ENCODE assay signal across 8 cellular contexts in genomic region chr17:7393613-7394451, GRCh38. TPM values are rescaled to one million over a fixed set of nuclear protein-coding genes. Genes with fewer than 3 reads are reported as not detected.
DNase-seq lines count a peak whose midpoint lies in the region; ATAC-seq and TF ChIP-seq lines count a peak whose summit lies in the region.

No MANE protein-coding gene starts in this region.

- H3K9me2 ChIP-seq in neural cell (ENCODE audit: insufficient read depth, low read length), result no peaks in the 10 kb centered on the region

- TF ChIP-seq CTCF in LNCaP clone FGC (IDR thresholded peaks at IDR 0.05; ENCODE audit: control insufficient read depth, extremely low read depth, insufficient read depth) (no peak), neural cell (IDR thresholded peaks at IDR 0.05; ENCODE audit: poor library complexity, severe bottlenecking) (peak; percentile 48), upper lobe of left lung (IDR thresholded peaks at IDR 0.05) (no peak)

- H3K27ac ChIP-seq in epithelial cell of prostate (peak overlapping the region; percentile 87), neural cell (ENCODE audit: low read length) (peak overlapping the region; percentile 58), upper lobe of left lung (peak overlapping the region; percentile 85 to 93 (median 92))

- peak; percentile 35 for ATAC-seq in GM21619 (IDR thresholded peaks at IDR 0.05; ENCODE audit: unreplicated experiment)
- ATAC-seq in upper lobe of left lung (ENCODE audit: low FRiP score in 2 of 2), result peak; percentile 12 to 39

- H3K9me3 ChIP-seq in neural cell (ENCODE audit: low read length) (no peaks in the 10 kb centered on the region), upper lobe of left lung (no peaks in the 10 kb centered on the region)

- no peaks in the 10 kb centered on the region for H3F3A ChIP-seq in neural cell (ENCODE audit: insufficient read depth, low read length, poor library complexity, severe bottlenecking)

- peak overlapping the region; percentile 65 for H2AFZ ChIP-seq in neural cell (ENCODE audit: low read depth, low read length)

- peak overlapping the region; percentile 63 for H3K4me3 ChIP-seq in LNCaP clone FGC (ENCODE audit: low read depth, low read length)
- H3K4me3 ChIP-seq in neural cell (ENCODE audit: low read length), result peak overlapping the region; percentile 93
- peak overlapping the region; percentile 67 to 95 (median 89) for H3K4me3 ChIP-seq in upper lobe of left lung

- H3K4me1 ChIP-seq in upper lobe of left lung, result peaks cover 15 to 32% (median 23%) of the 10 kb centered on the region in 4 donors

- no peaks in the 10 kb centered on the region for H3K79me2 ChIP-seq in neural cell (replicated peaks; ENCODE audit: insufficient read depth, low read length)

- peak; percentile 43 for DNase-seq in ELR (ENCODE audit: low read depth)
- no peak for DNase-seq in LNCaP clone FGC (ENCODE audit: low read depth)
- peak; percentile 49 to 51 for DNase-seq in activated CD8-positive, alpha-beta memory T cell treated with anti-CD3 and anti-CD28 coated beads for 1 hour (ENCODE audit: extremely low read depth in 1 of 2, low read depth in 1 of 2)
- no peak for DNase-seq in epithelial cell of prostate (ENCODE audit: low read depth, low spot score)
- peak; percentile 41 to 87 for DNase-seq in upper lobe of left lung
- no peak for DNase-seq in NCI-H1048 (lab: John Stamatoyannopoulos, UW)

- TF ChIP-seq POLR2A in upper lobe of left lung (IDR thresholded peaks at IDR 0.05), result no peak

- peak; percentile 47 for TF ChIP-seq RAD21 in neural cell (conservative IDR thresholded peaks at IDR 0.05)

- H4K20me1 ChIP-seq in neural cell (ENCODE audit: insufficient read depth), result no peaks in the 10 kb centered on the region

- H3K27me3 ChIP-seq in neural cell (ENCODE audit: insufficient read depth, low read depth, low read length) (no peaks in the 10 kb centered on the region), upper lobe of left lung (no peaks in the 10 kb centered on the region)

- no peak for TF ChIP-seq EP300 in neural cell (conservative IDR thresholded peaks at IDR 0.05; ENCODE audit: poor library complexity, severe bottlenecking)
- no peak for TF ChIP-seq EP300 in upper lobe of left lung (IDR thresholded peaks at IDR 0.05)

- H3K36me3 ChIP-seq in neural cell (ENCODE audit: insufficient read depth, low read length) (peaks cover 6% of the 10 kb centered on the region), upper lobe of left lung (peaks cover 0 to 21% (median 17%) of the 10 kb centered on the region in 4 donors)

- peak overlapping the region; percentile 93 for H3K9ac ChIP-seq in neural cell (ENCODE audit: low read length)

- H3K4me2 ChIP-seq in neural cell (ENCODE audit: low read length), result peak overlapping the region; percentile 80

- 3 to 7% methylated on average over 30 to 33 of the region's 48 CpGs for WGBS in upper lobe of left lung, 2 donors

TF ChIP-seq in neural cell, 6 proteins besides CTCF, POLR2A, EP300 and RAD21:
- TF ChIP-seq MXI1 (conservative IDR thresholded peaks at IDR 0.05; ENCODE audit: poor library complexity, severe bottlenecking), result peak; percentile 23
- peak; percentile 31 for TF ChIP-seq SMC3 (conservative IDR thresholded peaks at IDR 0.05; ENCODE audit: poor library complexity)
- no peak for TF ChIP-seq EZH2 (IDR thresholded peaks at IDR 0.05; ENCODE audit: borderline replicate concordance, insufficient read depth, low read length, poor library complexity, severe bottlenecking)
- peak; percentile 1 for TF ChIP-seq POLR2AphosphoS5 (IDR thresholded peaks at IDR 0.05)

RNA-seq across cellular contexts. Expression of gene PLSCR3, which starts 0.5 kb away (rescaled TPM):
- 15.9 and 25.2 TPM in 2 replicates for polyA plus RNA-seq in neural cell
- polyA minus RNA-seq in neural cell, result 14.9 and 18.3 TPM in 2 replicates
- total RNA-seq in upper lobe of left lung, result 10 to 100 TPM; 20.6 to 64.5 (median 37.7) TPM

RNA-seq across cellular contexts. Expression of gene TMEM256, which starts 10.1 kb away (rescaled TPM):
- polyA plus RNA-seq in neural cell, result 158 and 161 TPM in 2 replicates
- 26.8 and 30.2 TPM in 2 replicates for polyA minus RNA-seq in neural cell
- total RNA-seq in upper lobe of left lung, result 10 to 100 TPM; 21.6 to 65.0 (median 52.6) TPM

RNA-seq across cellular contexts. Expression of gene TNK1, which starts 12.9 kb away (rescaled TPM):
- polyA plus RNA-seq in neural cell, result 0.83 and 1.5 TPM in 2 replicates
- polyA minus RNA-seq in neural cell, result 0.73 and 1.9 TPM in 2 replicates
- total RNA-seq in upper lobe of left lung, result 10 to 100 TPM in 1 of 6 donors, 1 to 10 TPM in 5; 5.8 to 16.8 (median 8.2) TPM

RNA-seq across cellular contexts. Expression of gene NLGN2, which starts 13.8 kb away (rescaled TPM):
- 13.8 and 21.5 TPM in 2 replicates for polyA plus RNA-seq in neural cell
- 20.0 and 23.5 TPM in 2 replicates for polyA minus RNA-seq in neural cell
- 10 to 100 TPM in 3 of 6 donors, 1 to 10 TPM in 3; 3.8 to 16.8 (median 8.9) TPM for total RNA-seq in upper lobe of left lung

RNA-seq across cellular contexts. Expression of gene SPEM1, which starts 26.3 kb away (rescaled TPM):
- polyA plus RNA-seq in neural cell, result not detected in 2 replicates
- polyA minus RNA-seq in neural cell, result not detected in 2 replicates
- total RNA-seq in upper lobe of left lung, result not detected

Comparison
In these comparisons a context has a peak if more than half of its experiments do, and no peak if none do; other contexts are left out.
1. DNase-seq: peak in ELR (single experiment), activated CD8-positive, alpha-beta memory T cell treated with anti-CD3 and anti-CD28 coated beads for 1 hour (2 of 2) and upper lobe of left lung (2 of 2); none in LNCaP clone FGC (single experiment), epithelial cell of prostate (single experiment) and NCI-H1048 (single experiment).
2. Peak in every context shown above with its lines, with median percentiles within 50 percentile points of each other: H3K4me3 ChIP-seq and H3K27ac ChIP-seq.